8 cellular contexts compared by ENCODE assay signal in genomic region chr2:96359310-96359709, GRCh38. TPM values are rescaled to one million over a fixed set of nuclear protein-coding genes. Genes with fewer than 3 reads are reported as not detected.
DNase-seq lines count a peak whose midpoint lies in the region; ATAC-seq lines count a peak whose summit lies in the region.

No MANE protein-coding gene starts in this region.

- ATAC-seq in HG02970 (IDR thresholded peaks at IDR 0.05; ENCODE audit: low FRiP score, unreplicated experiment) (no peak), GM19467 (IDR thresholded peaks at IDR 0.05; ENCODE audit: unreplicated experiment) (no peak)

- peak in 2 of 3 experiments; percentile 8 to 61 for DNase-seq in NCI-H1417 (lab: John Stamatoyannopoulos, UW)
- DNase-seq in NCI-H1417 treated with DMSO at 0.1 percent for 48 hours (lab: John Stamatoyannopoulos, UW): no peak
- peak; percentile 27 for DNase-seq in T follicular helper cell (ENCODE audit: low read depth)
- DNase-seq in dermis blood vessel endothelial cell: peak; percentile 16
- DNase-seq in stimulated activated CD4-positive, alpha-beta T cell treated with anti-CD3 and anti-CD28 coated beads, Interleukin-15, amount 100 ng/mL, for 24 hours: peak; percentile 30
- no peak for DNase-seq in occipital lobe (lab: John Stamatoyannopoulos, UW)

RNA-seq across cellular contexts. Expression of gene NCAPH, which starts 23.7 kb away (rescaled TPM):
- 7.3 and 32.2 TPM in 2 replicates for total RNA-seq in dermis blood vessel endothelial cell
- total RNA-seq in occipital lobe: 2.3 TPM

RNA-seq across cellular contexts. Expression of gene ITPRIPL1, which starts 34.2 kb away (rescaled TPM):
- total RNA-seq in dermis blood vessel endothelial cell (7.0 and 7.7 TPM in 2 replicates), occipital lobe (7.5 TPM)

RNA-seq across cellular contexts. Expression of gene SNRNP200, which starts 54.0 kb away (rescaled TPM):
- total RNA-seq in dermis blood vessel endothelial cell (56.8 and 113 TPM in 2 replicates), occipital lobe (40.4 TPM)

Comparison
In these comparisons a context has a peak if more than half of its experiments do, and no peak if none do; other contexts are left out.
1. DNase-seq: peak in NCI-H1417 (2 of 3), T follicular helper cell (single experiment), dermis blood vessel endothelial cell (single experiment) and stimulated activated CD4-positive, alpha-beta T cell treated with anti-CD3 and anti-CD28 coated beads, Interleukin-15, amount 100 ng/mL, for 24 hours (single experiment); none in NCI-H1417 treated with DMSO at 0.1 percent for 48 hours (single experiment) and occipital lobe (single experiment).